ENCODE assay signal across 2 cellular contexts in the genomic region with DNA sequence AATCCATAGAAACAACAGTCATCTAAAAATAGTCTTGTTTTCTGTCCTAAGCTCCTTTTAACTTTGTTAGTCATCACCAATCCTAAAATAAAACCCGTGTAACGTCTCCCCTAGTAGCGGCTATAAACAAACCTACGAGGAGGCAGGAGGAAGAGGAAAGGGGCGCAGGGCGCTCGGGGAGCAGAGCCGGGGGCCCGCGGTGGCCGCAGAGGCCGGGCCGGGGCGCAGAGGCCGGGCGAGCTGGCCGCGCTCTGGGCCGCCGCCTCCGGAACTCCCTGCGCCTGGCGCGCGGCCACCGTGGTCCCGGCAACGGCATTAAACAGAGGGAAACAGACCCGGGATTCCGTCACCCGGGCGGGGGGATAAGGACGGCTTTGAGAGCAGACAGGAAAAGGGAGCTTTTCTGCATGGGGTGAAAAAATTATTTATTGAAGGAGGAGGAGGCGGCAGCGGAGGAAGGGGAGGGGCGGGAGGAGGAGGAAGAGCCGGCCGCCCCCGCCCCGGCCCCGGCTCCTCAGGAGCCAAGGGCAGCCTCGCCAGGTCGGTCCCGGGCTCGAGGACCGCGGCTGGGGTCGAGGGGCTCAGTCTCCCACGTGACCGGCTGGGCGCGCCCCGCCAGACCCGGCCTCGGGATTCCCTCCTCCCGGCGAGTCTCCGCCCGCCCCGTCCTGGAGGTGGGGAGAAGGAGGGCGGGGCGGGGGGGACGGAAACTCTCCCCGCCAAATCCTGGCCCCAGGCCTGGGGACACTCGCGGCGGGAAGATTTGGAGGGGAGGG.
TF ChIP-seq lines count a peak whose summit lies in the region.

No MANE protein-coding gene starts in this region.

TF ChIP-seq in IMR-90, 13 proteins besides CTCF, POLR2A, EP300 and RAD21:
- TF ChIP-seq MAFK (IDR thresholded peaks at IDR 0.05; ENCODE audit: low read depth, low read length) (no peak), SMC3 (IDR thresholded peaks at IDR 0.05; ENCODE audit: low read depth, low read length) (no peak), CHD1 (IDR thresholded peaks at IDR 0.05; ENCODE audit: low read depth, low read length) (no peak), FOS (IDR thresholded peaks at IDR 0.05; ENCODE audit: low read depth, low read length) (no peak), NFE2L2 (IDR thresholded peaks at IDR 0.05; ENCODE audit: low read depth, low read length) (no peak), RFX5 (IDR thresholded peaks at IDR 0.05; ENCODE audit: low read depth, low read length) (no peak), CEBPB (IDR thresholded peaks at IDR 0.05; ENCODE audit: low read depth, low read length) (no peak), ELK1 (IDR thresholded peaks at IDR 0.05; ENCODE audit: borderline replicate concordance, low read depth, low read length) (no peak), RCOR1 (IDR thresholded peaks at IDR 0.05; ENCODE audit: insufficient replicate concordance, low read length) (no peak), BHLHE40 (IDR thresholded peaks at IDR 0.05; ENCODE audit: low read depth, low read length) (no peak), MAZ (IDR thresholded peaks at IDR 0.05; ENCODE audit: borderline replicate concordance, low read depth, low read length) (peak; percentile 66; the same call in 1 of the 2 replicates), MXI1 (IDR thresholded peaks at IDR 0.05; ENCODE audit: borderline replicate concordance, low read depth, low read length) (no peak)
- TF ChIP-seq, protein P1, sequence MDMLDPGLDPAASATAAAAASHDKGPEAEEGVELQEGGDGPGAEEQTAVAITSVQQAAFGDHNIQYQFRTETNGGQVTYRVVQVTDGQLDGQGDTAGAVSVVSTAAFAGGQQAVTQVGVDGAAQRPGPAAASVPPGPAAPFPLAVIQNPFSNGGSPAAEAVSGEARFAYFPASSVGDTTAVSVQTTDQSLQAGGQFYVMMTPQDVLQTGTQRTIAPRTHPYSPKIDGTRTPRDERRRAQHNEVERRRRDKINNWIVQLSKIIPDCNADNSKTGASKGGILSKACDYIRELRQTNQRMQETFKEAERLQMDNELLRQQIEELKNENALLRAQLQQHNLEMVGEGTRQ (IDR thresholded peaks at IDR 0.05; ENCODE audit: low read depth, low read length) = peak; percentile 79

TF ChIP-seq in SK-N-SH, 30 proteins besides CTCF, POLR2A, EP300 and RAD21:
- TF ChIP-seq RFX5 (IDR thresholded peaks at IDR 0.05; ENCODE audit: low read length) (no peak), GABPA (IDR thresholded peaks at IDR 0.05; ENCODE audit: low read depth) (no peak), POLR2AphosphoS5 (IDR thresholded peaks at IDR 0.05; ENCODE audit: low read depth, low read length) (no peak), USF1 (IDR thresholded peaks at IDR 0.05; ENCODE audit: borderline replicate concordance, low read depth) (no peak), TEAD4 (IDR thresholded peaks at IDR 0.05; ENCODE audit: borderline replicate concordance, insufficient read depth) (no peak)
- TF ChIP-seq, protein P1 (IDR thresholded peaks at IDR 0.05; ENCODE audit: borderline replicate concordance, low read depth, low read length) = no peak
